In the genomic region with DNA sequence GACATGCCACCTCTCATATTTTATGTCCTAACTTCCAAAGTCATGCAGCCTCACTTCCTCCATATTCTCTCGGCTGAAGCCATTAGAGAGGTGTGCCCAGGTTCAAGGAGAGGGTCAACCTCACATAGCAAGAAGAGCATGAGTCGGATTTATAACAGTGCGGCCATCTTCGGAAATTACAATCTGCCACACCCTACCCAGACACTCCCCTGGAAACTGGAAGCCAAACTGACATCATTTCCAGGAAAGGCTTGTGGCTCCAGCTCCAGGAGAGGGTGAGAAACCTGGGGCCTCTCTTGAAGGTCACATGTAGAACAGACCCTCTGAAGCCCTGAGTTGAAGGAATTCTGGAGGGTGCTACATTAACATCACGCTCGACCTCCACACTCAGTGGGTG, we compare ENCODE assay signal across 1 cellular context.
TF ChIP-seq lines count a peak whose summit lies in the region.

No MANE protein-coding gene starts in this region.

TF ChIP-seq in K562, 482 proteins besides CTCF, POLR2A, EP300 and RAD21 (continued from another document and continues in another):
- TF ChIP-seq HDAC1 (IDR thresholded peaks at IDR 0.05): 0 out of 4 replicates have a peak, but pooled peaks of 1 of the 2 experiments have one; percentile 6
- TF ChIP-seq, protein P1, sequence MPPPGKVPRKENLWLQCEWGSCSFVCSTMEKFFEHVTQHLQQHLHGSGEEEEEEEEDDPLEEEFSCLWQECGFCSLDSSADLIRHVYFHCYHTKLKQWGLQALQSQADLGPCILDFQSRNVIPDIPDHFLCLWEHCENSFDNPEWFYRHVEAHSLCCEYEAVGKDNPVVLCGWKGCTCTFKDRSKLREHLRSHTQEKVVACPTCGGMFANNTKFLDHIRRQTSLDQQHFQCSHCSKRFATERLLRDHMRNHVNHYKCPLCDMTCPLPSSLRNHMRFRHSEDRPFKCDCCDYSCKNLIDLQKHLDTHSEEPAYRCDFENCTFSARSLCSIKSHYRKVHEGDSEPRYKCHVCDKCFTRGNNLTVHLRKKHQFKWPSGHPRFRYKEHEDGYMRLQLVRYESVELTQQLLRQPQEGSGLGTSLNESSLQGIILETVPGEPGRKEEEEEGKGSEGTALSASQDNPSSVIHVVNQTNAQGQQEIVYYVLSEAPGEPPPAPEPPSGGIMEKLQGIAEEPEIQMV (tag; conservative IDR thresholded peaks at IDR 0.05; ENCODE audit: low read depth): no peak
- TF ChIP-seq JUN (IDR thresholded peaks at IDR 0.05; ENCODE audit: borderline replicate concordance, low read depth, low read length): peak; percentile 44; the same call in 1 of the 2 replicates
- 0 out of 2 replicates have a peak, but pooled peaks have one; percentile 23 for TF ChIP-seq JUN (CRISPR knock-in tag; IDR thresholded peaks at IDR 0.05; ENCODE audit: borderline replicate concordance)
- TF ChIP-seq KAT2B (IDR thresholded peaks at IDR 0.05; ENCODE audit: low read depth, low read length): no peak
- TF ChIP-seq, protein P2, sequence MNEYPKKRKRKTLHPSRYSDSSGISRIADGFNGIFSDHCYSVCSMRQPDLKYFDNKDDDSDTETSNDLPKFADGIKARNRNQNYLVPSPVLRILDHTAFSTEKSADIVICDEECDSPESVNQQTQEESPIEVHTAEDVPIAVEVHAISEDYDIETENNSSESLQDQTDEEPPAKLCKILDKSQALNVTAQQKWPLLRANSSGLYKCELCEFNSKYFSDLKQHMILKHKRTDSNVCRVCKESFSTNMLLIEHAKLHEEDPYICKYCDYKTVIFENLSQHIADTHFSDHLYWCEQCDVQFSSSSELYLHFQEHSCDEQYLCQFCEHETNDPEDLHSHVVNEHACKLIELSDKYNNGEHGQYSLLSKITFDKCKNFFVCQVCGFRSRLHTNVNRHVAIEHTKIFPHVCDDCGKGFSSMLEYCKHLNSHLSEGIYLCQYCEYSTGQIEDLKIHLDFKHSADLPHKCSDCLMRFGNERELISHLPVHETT (CRISPR knock-in tag; conservative IDR thresholded peaks at IDR 0.05 in 1 of 2, IDR thresholded peaks at IDR 0.05 in 1 of 2): 0 out of 4 replicates have a peak, but pooled peaks of 1 of the 2 experiments have one; percentile 14
- TF ChIP-seq CTBP1 (IDR thresholded peaks at IDR 0.05; ENCODE audit: borderline replicate concordance): peak; percentile 25; the same call in 1 of the 2 replicates
- TF ChIP-seq TBP (optimal IDR thresholded peaks at IDR 0.05; ENCODE audit: low read depth, low read length): peak; percentile 35
- 0 out of 2 replicates have a peak, but pooled peaks have one; percentile 1 for TF ChIP-seq NFATC3 (IDR thresholded peaks at IDR 0.05)
- TF ChIP-seq SMAD4 (CRISPR knock-in tag; conservative IDR thresholded peaks at IDR 0.05): peak; percentile 53
- peak in 1 of 3 experiments; percentile 82 for TF ChIP-seq YY1 (IDR thresholded peaks at IDR 0.05; ENCODE audit: borderline replicate concordance in 1 of 3, control insufficient read depth in 1 of 3, extremely low read depth in 1 of 3, insufficient read depth in 3 of 3, insufficient read length in 1 of 3, insufficient replicate concordance in 2 of 3, low read depth in 1 of 3, low read length in 2 of 3)
- no peak for TF ChIP-seq ZNF224 (CRISPR knock-in tag; IDR thresholded peaks at IDR 0.05)
- TF ChIP-seq, protein P3, sequence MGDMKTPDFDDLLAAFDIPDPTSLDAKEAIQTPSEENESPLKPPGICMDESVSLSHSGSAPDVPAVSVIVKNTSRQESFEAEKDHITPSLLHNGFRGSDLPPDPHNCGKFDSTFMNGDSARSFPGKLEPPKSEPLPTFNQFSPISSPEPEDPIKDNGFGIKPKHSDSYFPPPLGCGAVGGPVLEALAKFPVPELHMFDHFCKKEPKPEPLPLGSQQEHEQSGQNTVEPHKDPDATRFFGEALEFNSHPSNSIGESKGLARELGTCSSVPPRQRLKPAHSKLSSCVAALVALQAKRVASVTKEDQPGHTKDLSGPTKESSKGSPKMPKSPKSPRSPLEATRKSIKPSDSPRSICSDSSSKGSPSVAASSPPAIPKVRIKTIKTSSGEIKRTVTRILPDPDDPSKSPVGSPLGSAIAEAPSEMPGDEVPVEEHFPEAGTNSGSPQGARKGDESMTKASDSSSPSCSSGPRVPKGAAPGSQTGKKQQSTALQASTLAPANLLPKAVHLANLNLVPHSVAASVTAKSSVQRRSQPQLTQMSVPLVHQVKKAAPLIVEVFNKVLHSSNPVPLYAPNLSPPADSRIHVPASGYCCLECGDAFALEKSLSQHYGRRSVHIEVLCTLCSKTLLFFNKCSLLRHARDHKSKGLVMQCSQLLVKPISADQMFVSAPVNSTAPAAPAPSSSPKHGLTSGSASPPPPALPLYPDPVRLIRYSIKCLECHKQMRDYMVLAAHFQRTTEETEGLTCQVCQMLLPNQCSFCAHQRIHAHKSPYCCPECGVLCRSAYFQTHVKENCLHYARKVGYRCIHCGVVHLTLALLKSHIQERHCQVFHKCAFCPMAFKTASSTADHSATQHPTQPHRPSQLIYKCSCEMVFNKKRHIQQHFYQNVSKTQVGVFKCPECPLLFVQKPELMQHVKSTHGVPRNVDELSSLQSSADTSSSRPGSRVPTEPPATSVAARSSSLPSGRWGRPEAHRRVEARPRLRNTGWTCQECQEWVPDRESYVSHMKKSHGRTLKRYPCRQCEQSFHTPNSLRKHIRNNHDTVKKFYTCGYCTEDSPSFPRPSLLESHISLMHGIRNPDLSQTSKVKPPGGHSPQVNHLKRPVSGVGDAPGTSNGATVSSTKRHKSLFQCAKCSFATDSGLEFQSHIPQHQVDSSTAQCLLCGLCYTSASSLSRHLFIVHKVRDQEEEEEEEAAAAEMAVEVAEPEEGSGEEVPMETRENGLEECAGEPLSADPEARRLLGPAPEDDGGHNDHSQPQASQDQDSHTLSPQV (IDR thresholded peaks at IDR 0.05): peak; percentile 84
- 0 out of 2 replicates have a peak, but pooled peaks have one; percentile 37 for TF ChIP-seq MYC (IDR thresholded peaks at IDR 0.05; ENCODE audit: low read depth, low read length)
- TF ChIP-seq MYC (CRISPR knock-in tag; IDR thresholded peaks at IDR 0.05; ENCODE audit: borderline replicate concordance, low read depth): no peak
- TF ChIP-seq, protein P4, sequence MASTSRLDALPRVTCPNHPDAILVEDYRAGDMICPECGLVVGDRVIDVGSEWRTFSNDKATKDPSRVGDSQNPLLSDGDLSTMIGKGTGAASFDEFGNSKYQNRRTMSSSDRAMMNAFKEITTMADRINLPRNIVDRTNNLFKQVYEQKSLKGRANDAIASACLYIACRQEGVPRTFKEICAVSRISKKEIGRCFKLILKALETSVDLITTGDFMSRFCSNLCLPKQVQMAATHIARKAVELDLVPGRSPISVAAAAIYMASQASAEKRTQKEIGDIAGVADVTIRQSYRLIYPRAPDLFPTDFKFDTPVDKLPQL (IDR thresholded peaks at IDR 0.05; ENCODE audit: extremely low read depth, insufficient read length): no peak
- peak; percentile 88; the same call in 1 of the 2 replicates for TF ChIP-seq ZNF766 (CRISPR knock-in tag; conservative IDR thresholded peaks at IDR 0.05)
- TF ChIP-seq RBBP5 (IDR thresholded peaks at IDR 0.05; ENCODE audit: borderline replicate concordance, insufficient read depth, low read length, poor library complexity, severe bottlenecking): peak; percentile 68
- TF ChIP-seq L3MBTL2 (IDR thresholded peaks at IDR 0.05): peak; percentile 87
- TF ChIP-seq STAT5A (IDR thresholded peaks at IDR 0.05; ENCODE audit: borderline replicate concordance, low read length): peak; percentile 36; the same call in 1 of the 2 replicates
- no peak for TF ChIP-seq TGIF2 (CRISPR knock-in tag; IDR thresholded peaks at IDR 0.05)
- peak; percentile 54; the same call in 1 of the 2 replicates for TF ChIP-seq ESRRA (IDR thresholded peaks at IDR 0.05; ENCODE audit: borderline replicate concordance, low read depth)
- no peak for TF ChIP-seq DPF2 (IDR thresholded peaks at IDR 0.05)
- no peak for TF ChIP-seq TAF9B (IDR thresholded peaks at IDR 0.05; ENCODE audit: partially characterized antibody)
- TF ChIP-seq, protein P5, sequence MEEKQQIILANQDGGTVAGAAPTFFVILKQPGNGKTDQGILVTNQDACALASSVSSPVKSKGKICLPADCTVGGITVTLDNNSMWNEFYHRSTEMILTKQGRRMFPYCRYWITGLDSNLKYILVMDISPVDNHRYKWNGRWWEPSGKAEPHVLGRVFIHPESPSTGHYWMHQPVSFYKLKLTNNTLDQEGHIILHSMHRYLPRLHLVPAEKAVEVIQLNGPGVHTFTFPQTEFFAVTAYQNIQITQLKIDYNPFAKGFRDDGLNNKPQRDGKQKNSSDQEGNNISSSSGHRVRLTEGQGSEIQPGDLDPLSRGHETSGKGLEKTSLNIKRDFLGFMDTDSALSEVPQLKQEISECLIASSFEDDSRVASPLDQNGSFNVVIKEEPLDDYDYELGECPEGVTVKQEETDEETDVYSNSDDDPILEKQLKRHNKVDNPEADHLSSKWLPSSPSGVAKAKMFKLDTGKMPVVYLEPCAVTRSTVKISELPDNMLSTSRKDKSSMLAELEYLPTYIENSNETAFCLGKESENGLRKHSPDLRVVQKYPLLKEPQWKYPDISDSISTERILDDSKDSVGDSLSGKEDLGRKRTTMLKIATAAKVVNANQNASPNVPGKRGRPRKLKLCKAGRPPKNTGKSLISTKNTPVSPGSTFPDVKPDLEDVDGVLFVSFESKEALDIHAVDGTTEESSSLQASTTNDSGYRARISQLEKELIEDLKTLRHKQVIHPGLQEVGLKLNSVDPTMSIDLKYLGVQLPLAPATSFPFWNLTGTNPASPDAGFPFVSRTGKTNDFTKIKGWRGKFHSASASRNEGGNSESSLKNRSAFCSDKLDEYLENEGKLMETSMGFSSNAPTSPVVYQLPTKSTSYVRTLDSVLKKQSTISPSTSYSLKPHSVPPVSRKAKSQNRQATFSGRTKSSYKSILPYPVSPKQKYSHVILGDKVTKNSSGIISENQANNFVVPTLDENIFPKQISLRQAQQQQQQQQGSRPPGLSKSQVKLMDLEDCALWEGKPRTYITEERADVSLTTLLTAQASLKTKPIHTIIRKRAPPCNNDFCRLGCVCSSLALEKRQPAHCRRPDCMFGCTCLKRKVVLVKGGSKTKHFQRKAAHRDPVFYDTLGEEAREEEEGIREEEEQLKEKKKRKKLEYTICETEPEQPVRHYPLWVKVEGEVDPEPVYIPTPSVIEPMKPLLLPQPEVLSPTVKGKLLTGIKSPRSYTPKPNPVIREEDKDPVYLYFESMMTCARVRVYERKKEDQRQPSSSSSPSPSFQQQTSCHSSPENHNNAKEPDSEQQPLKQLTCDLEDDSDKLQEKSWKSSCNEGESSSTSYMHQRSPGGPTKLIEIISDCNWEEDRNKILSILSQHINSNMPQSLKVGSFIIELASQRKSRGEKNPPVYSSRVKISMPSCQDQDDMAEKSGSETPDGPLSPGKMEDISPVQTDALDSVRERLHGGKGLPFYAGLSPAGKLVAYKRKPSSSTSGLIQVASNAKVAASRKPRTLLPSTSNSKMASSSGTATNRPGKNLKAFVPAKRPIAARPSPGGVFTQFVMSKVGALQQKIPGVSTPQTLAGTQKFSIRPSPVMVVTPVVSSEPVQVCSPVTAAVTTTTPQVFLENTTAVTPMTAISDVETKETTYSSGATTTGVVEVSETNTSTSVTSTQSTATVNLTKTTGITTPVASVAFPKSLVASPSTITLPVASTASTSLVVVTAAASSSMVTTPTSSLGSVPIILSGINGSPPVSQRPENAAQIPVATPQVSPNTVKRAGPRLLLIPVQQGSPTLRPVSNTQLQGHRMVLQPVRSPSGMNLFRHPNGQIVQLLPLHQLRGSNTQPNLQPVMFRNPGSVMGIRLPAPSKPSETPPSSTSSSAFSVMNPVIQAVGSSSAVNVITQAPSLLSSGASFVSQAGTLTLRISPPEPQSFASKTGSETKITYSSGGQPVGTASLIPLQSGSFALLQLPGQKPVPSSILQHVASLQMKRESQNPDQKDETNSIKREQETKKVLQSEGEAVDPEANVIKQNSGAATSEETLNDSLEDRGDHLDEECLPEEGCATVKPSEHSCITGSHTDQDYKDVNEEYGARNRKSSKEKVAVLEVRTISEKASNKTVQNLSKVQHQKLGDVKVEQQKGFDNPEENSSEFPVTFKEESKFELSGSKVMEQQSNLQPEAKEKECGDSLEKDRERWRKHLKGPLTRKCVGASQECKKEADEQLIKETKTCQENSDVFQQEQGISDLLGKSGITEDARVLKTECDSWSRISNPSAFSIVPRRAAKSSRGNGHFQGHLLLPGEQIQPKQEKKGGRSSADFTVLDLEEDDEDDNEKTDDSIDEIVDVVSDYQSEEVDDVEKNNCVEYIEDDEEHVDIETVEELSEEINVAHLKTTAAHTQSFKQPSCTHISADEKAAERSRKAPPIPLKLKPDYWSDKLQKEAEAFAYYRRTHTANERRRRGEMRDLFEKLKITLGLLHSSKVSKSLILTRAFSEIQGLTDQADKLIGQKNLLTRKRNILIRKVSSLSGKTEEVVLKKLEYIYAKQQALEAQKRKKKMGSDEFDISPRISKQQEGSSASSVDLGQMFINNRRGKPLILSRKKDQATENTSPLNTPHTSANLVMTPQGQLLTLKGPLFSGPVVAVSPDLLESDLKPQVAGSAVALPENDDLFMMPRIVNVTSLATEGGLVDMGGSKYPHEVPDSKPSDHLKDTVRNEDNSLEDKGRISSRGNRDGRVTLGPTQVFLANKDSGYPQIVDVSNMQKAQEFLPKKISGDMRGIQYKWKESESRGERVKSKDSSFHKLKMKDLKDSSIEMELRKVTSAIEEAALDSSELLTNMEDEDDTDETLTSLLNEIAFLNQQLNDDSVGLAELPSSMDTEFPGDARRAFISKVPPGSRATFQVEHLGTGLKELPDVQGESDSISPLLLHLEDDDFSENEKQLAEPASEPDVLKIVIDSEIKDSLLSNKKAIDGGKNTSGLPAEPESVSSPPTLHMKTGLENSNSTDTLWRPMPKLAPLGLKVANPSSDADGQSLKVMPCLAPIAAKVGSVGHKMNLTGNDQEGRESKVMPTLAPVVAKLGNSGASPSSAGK (IDR thresholded peaks at IDR 0.05): peak; percentile 62
